ENCODE assay signal across 8 cellular contexts in the genomic region with DNA sequence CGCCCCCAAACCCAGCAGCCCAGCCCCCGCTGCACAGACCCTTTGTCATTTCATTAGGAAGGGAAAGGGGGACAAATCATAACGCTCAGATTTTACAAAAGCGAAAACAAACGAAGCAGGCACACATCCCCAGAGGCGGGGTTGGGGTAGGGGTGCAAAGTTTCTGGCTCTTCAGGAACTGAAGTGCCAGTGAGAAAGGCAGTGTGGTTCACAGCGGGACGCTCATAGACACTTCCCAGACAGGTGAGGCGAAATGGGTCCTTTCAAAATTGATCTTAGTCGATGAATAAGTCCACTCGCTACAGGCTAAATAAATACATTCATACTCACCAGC. TPM values are rescaled to one million over a fixed set of nuclear protein-coding genes. Genes with fewer than 3 reads are reported as not detected.
DNase-seq lines count a peak whose midpoint lies in the region; ATAC-seq and TF ChIP-seq lines count a peak whose summit lies in the region.

No MANE protein-coding gene starts in this region.

- peaks cover 26% of the 10 kb centered on the region for H3K4me1 ChIP-seq in CD8-positive, alpha-beta T cell (ENCODE audit: insufficient read depth, low read length)
- H3K4me1 ChIP-seq in muscle layer of colon (ENCODE audit: insufficient read depth, low read length) = no peaks in the 10 kb centered on the region

- H3K27ac Mint-ChIP-seq in CD8-positive, alpha-beta T cell = peak overlapping the region; percentile 96
- H3K27ac Mint-ChIP-seq in brain = peak overlapping the region; percentile 56 to 97 (median 90)

- H3K9me3 Mint-ChIP-seq in CD8-positive, alpha-beta T cell = no peaks in the 10 kb centered on the region
- H3K9me3 Mint-ChIP-seq in brain = no peaks in the 10 kb centered on the region

- CTCF ChIA-PET in CD8-positive, alpha-beta T cell (lab: Charles Lee) = no interaction called here
- CTCF ChIA-PET in GM10248 (lab: Yijun Ruan, JAX) = interaction anchor here (0.9 to 1.2 kb wide), 2 partner anchors 8 to 47 kb away, joined by 3 read pairs; no protein-coding TSS in a partner anchor

- POLR2A ChIA-PET in CD8-positive, alpha-beta T cell (lab: Charles Lee) = interaction anchor here (4.1 kb wide), 1 partner anchor 10 kb away, joined by 28 read pairs; no protein-coding TSS in a partner anchor
- POLR2A ChIA-PET in GM10248 (lab: Yijun Ruan, JAX) = no interaction called here

- no peaks in the 10 kb centered on the region for H3K27me3 ChIP-seq in CD8-positive, alpha-beta T cell (ENCODE audit: insufficient read depth, low read length)
- peaks cover 9 to 23% of the 10 kb centered on the region in 2 donors for H3K27me3 ChIP-seq in muscle layer of colon (ENCODE audit: control insufficient read depth in 1 of 2, insufficient read depth in 2 of 2, low read length in 2 of 2)

- peak overlapping the region; percentile 61 for H3K4me3 ChIP-seq in CD8-positive, alpha-beta T cell (ENCODE audit: low read depth, low read length)
- H3K4me3 ChIP-seq in muscle layer of colon (ENCODE audit: low read depth in 1 of 2, low read length in 2 of 2) = peak overlapping the region; percentile 2 to 36

- peak overlapping the region; percentile 66 for H3K27ac ChIP-seq in CD8-positive, alpha-beta T cell (ENCODE audit: low read depth, low read length)
- peak overlapping the region; percentile 93 for H3K27ac ChIP-seq in KOPT-K1 (ENCODE audit: low read depth, low read length, poor library complexity, severe bottlenecking)
- no peak overlapping the region for H3K27ac ChIP-seq in muscle layer of colon (ENCODE audit: low read depth, low read length)

- H3K9ac ChIP-seq in muscle layer of colon (ENCODE audit: low read length) = no peak overlapping the region

- no peak for DNase-seq in CD8-positive, alpha-beta T cell
- no peak for DNase-seq in GM10248 (ENCODE audit: extremely low spot score)
- no peak for DNase-seq in activated effector memory CD4-positive, alpha-beta T cell treated with Interleukin-2 at 50 U/mL for 16 hours

- H3K4me1 Mint-ChIP-seq in CD8-positive, alpha-beta T cell (ENCODE audit: low read depth) = peaks cover 45% of the 10 kb centered on the region
- peaks cover 49% of the 10 kb centered on the region for H3K4me1 Mint-ChIP-seq in brain

- H3K36me3 ChIP-seq in CD8-positive, alpha-beta T cell (ENCODE audit: insufficient read depth, low read length) = no peaks in the 10 kb centered on the region
- H3K36me3 ChIP-seq in KOPT-K1 (ENCODE audit: insufficient read depth, low read length) = peaks cover 9% of the 10 kb centered on the region; the same call in 1 of the 2 replicates
- H3K36me3 ChIP-seq in muscle layer of colon (ENCODE audit: insufficient read depth, low read length) = no peaks in the 10 kb centered on the region

- peak overlapping the region; percentile 95 for H3K4me3 Mint-ChIP-seq in CD8-positive, alpha-beta T cell
- H3K4me3 Mint-ChIP-seq in brain = peak overlapping the region; percentile 85 to 97 (median 96)

- TF ChIP-seq CTCF in CD8-positive, alpha-beta T cell (IDR thresholded peaks at IDR 0.05) = no peak
- TF ChIP-seq CTCF in brain (conservative IDR thresholded peaks at IDR 0.05) (no peak), GM10248 (IDR thresholded peaks at IDR 0.05; ENCODE audit: control extremely low read depth, extremely low read depth, low read depth, missing control alignments) (no peak)

- no peaks in the 10 kb centered on the region for H3K9me3 ChIP-seq in CD8-positive, alpha-beta T cell (ENCODE audit: low read length)
- no peaks in the 10 kb centered on the region for H3K9me3 ChIP-seq in KOPT-K1 (ENCODE audit: insufficient read depth, low read length, poor library complexity, severe bottlenecking)
- no peaks in the 10 kb centered on the region for H3K9me3 ChIP-seq in muscle layer of colon (ENCODE audit: low read length)

- intact Hi-C loops in CD8-positive, alpha-beta T cell (cut with DNase I, micrococcal nuclease) = loop anchor here (2.0 to 10.0 kb wide), 6 partner anchors 15 to 273 kb away; no protein-coding TSS in a partner anchor

- ATAC-seq in CD8-positive, alpha-beta T cell = peak; percentile 5
- ATAC-seq in GM21381 (IDR thresholded peaks at IDR 0.05; ENCODE audit: unreplicated experiment) = peak; percentile 10
- no peak for ATAC-seq in GM19023 (IDR thresholded peaks at IDR 0.05; ENCODE audit: unreplicated experiment)

- H3K36me3 Mint-ChIP-seq in CD8-positive, alpha-beta T cell = peaks cover 5% of the 10 kb centered on the region
- H3K36me3 Mint-ChIP-seq in brain = no peaks in the 10 kb centered on the region

- H3K27me3 Mint-ChIP-seq in CD8-positive, alpha-beta T cell (ENCODE audit: low read depth) = no peaks in the 10 kb centered on the region
- H3K27me3 Mint-ChIP-seq in brain = peaks cover 25% of the 10 kb centered on the region

RNA-seq across cellular contexts. Expression of gene MBNL3, which starts 1.2 kb away (rescaled TPM):
- 10 to 100 TPM; 18.5 to 22.0 TPM for total RNA-seq in CD8-positive, alpha-beta T cell
- 17.2 TPM for polyA plus RNA-seq in brain (ENCODE audit: insufficient read depth, low read depth, low replicate concordance)
